In the genomic region with DNA sequence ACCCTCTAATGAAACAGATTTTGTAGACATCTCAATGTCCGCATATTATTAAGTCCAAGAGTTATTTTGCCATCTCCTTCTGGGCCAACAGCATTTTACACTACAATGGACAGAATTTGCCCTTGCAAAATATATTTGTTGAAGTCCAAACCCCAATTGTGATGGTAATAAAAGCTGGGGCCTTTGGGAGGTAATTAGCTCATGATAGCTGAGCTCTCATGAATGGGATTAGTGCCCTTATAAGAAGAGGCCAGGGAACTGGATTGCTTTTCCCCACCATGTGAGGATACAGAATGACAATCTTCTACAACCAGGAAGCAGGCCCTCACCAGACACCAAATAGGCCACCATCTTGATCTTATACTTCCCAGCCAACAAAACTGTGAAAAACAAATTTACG, we compare ENCODE assay signal across 32 cellular contexts.
"Had no signal": no experiment of that assay in that cellular context is flagged by ENCODE, and none has a peak within 500 bp of the region (broad histone marks: within the 10 kb centered on the region; RNA-seq: fewer than 3 reads in every experiment).

No MANE protein-coding gene starts in this region.

- DNase-seq: activated B cell treated with CpG ODN at 0.5 μM for 24 hours; activated CD4-positive, alpha-beta memory T cell treated with anti-CD3 and anti-CD28 coated beads for 36 hours; activated CD4-positive, alpha-beta T cell treated with anti-CD3 and anti-CD28 coated beads for 4 hours; activated CD4-positive, alpha-beta T cell treated with anti-CD3 and anti-CD28 coated beads, Interleukin-2, amount 10 ng/mL, durations not matched to agents 24 days and 14 days; activated CD4-positive, alpha-beta T cell treated with anti-CD3 and anti-CD28 coated beads, Interleukin-2, amount 50 U/mL, for 1 hour; activated CD4-positive, alpha-beta T cell treated with anti-CD3 and anti-CD28 coated beads, Interleukin-2, amount 50 U/mL, for 4 hours; activated CD4-positive, CD25-positive, alpha-beta regulatory T cell treated with anti-CD3 and anti-CD28 coated beads, Interleukin-2, amount 50 U/mL, for 72 hours; activated CD8-positive, alpha-beta memory T cell treated with anti-CD3 and anti-CD28 coated beads, Interleukin-2, amount 50 U/mL, for 4 hours; activated CD8-positive, alpha-beta T cell treated with anti-CD3 and anti-CD28 coated beads for 36 hours; activated effector memory CD4-positive, alpha-beta T cell treated with anti-CD3 and anti-CD28 coated beads, Interleukin-2, amount 50 U/mL, for 16 hours; activated gamma-delta T cell treated with Interleukin-2 at 50 U/mL for 16 hours; activated naive CD4-positive, alpha-beta T cell; activated naive CD4-positive, alpha-beta T cell treated with anti-CD3 and anti-CD28 coated beads for 36 hours; activated naive CD4-positive, alpha-beta T cell treated with anti-CD3 and anti-CD28 coated beads, Interleukin-2, amount 50 U/mL, for 16 hours; activated naive CD8-positive, alpha-beta T cell treated with anti-CD3 and anti-CD28 coated beads for 36 hours; activated T-cell treated with anti-CD3 and anti-CD28 coated beads for 4 hours; activated T-cell treated with anti-CD3 and anti-CD28 coated beads, Interleukin-2, amount 50 U/mL, for 1 hour; activated T-cell treated with anti-CD3 and anti-CD28 coated beads, Interleukin-2, amount 50 U/mL, for 4 hours; activated T-cell treated with anti-CD3 and anti-CD28 coated beads, Interleukin-2, amount 50 U/mL, for 72 hours; adrenal gland; amniotic stem cell; aorta; body of pancreas; brain microvascular endothelial cell; cerebellar nuclear complex; T-helper 2 cell; T-helper 9 cell had no signal

- H3K4me3 ChIP-seq: adrenal gland, body of pancreas, cardiac muscle cell had no signal

- H3K36me3 ChIP-seq: adrenal gland, brain microvascular endothelial cell, cardiac muscle cell had no signal

- FAIRE-seq: astrocyte, bronchial epithelial cell, TTC549 had no signal

- H3K27me3 ChIP-seq: adrenal gland, body of pancreas, brain microvascular endothelial cell, cardiac muscle cell had no signal

- H3K4me1 ChIP-seq: adrenal gland had no signal

- H3K27ac ChIP-seq: adrenal gland, body of pancreas, brain microvascular endothelial cell, cardiac muscle cell, VCaP had no signal

- H3K9me3 ChIP-seq: adrenal gland, body of pancreas had no signal
